ENCODE assay signal across 8 cellular contexts in genomic region chr6:16322666-16323312, GRCh38.
DNase-seq lines count a peak whose midpoint lies in the region; ATAC-seq and TF ChIP-seq lines count a peak whose summit lies in the region.

No MANE protein-coding gene starts in this region.

- H3K79me1 ChIP-seq in IMR-90 (ENCODE audit: low read depth in 1 of 2, low read length in 2 of 2), result peaks cover 4 to 29% of the 10 kb centered on the region in 2 experiments; a peak in 2 of 4 replicates

- H3K56ac ChIP-seq in IMR-90 (ENCODE audit: extremely low read depth, insufficient read depth, low read length), result no peak overlapping the region

- no peaks in the 10 kb centered on the region for H3K9me3 Mint-ChIP-seq in osteocyte (ENCODE audit: unreplicated experiment)

- H2BK20ac ChIP-seq in IMR-90 (ENCODE audit: low read depth, low read length), result no peak overlapping the region

- H4K91ac ChIP-seq in IMR-90 (ENCODE audit: insufficient read depth, low read depth, low read length), result peak overlapping the region; percentile 30; the same call in 1 of the 2 replicates

- no peak overlapping the region for H3K4me3 Mint-ChIP-seq in osteocyte (ENCODE audit: unreplicated experiment)

- H3K9me3 ChIP-seq in IMR-90 (ENCODE audit: control insufficient read depth, insufficient read depth, low read length) (no peaks in the 10 kb centered on the region), adrenal gland (replicated peaks in 1 of 3) (no peaks in the 10 kb centered on the region)

- no peak overlapping the region for H3K9ac ChIP-seq in IMR-90 (ENCODE audit: low read depth, low read length)

- no peak for TF ChIP-seq RAD21 in IMR-90 (IDR thresholded peaks at IDR 0.05; ENCODE audit: low read length)

- H3K4me3 ChIP-seq in IMR-90 (ENCODE audit: insufficient read depth, low read depth, low read length) (no peak overlapping the region), adrenal gland (no peak overlapping the region)

- BruUV-seq in IMR-90 (replicated peaks; lab: Mats Ljungman, UMichigan), result no TSS peak

- no peaks in the 10 kb centered on the region for H3K27me3 Mint-ChIP-seq in osteocyte (ENCODE audit: unreplicated experiment)

- peak overlapping the region; percentile 18; the same call in 1 of the 2 replicates for H3K4ac ChIP-seq in IMR-90 (ENCODE audit: low read depth, low read length)

- POLR2A ChIA-PET in IMR-90 (lab: Charles Lee; ENCODE audit: unreplicated experiment), result no interaction called here

- H4K20me1 ChIP-seq in IMR-90 (ENCODE audit: insufficient read depth, low read length), result peaks cover 31% of the 10 kb centered on the region

- H3K4me1 ChIP-seq in IMR-90 (ENCODE audit: control insufficient read depth, insufficient read depth, low read length) (peaks cover 22% of the 10 kb centered on the region), adrenal gland (replicated peaks in 1 of 2) (peaks cover 16 to 47% of the 10 kb centered on the region in 2 donors)

- DNase-seq in DMS 273 treated with DMSO at 0.1 percent for 48 hours (lab: John Stamatoyannopoulos, UW) (peak; percentile 78), IMR-90 (peak; percentile 99), adrenal gland (peak in 6 of 7 donors; percentile 49 to 91 (median 62)), islet precursor cell (peak; percentile 70), osteocyte (ENCODE audit: extremely low spot score, unreplicated experiment) (no peak)
- peak; percentile 41 to 67 for DNase-seq in stimulated activated CD4-positive, alpha-beta T cell treated with anti-CD3 and anti-CD28 coated beads, Interleukin-1b, Interleukin-23, amount 100 ng/mL, for 4 hours (ENCODE audit: low read depth in 2 of 2)

- peak overlapping the region; percentile 58; the same call in 1 of the 2 replicates for H3K4me2 ChIP-seq in IMR-90 (ENCODE audit: low read depth, low read length)

- H4K5ac ChIP-seq in IMR-90 (ENCODE audit: low read depth, low read length), result no peak overlapping the region

- H3K27ac ChIP-seq in IMR-90 (ENCODE audit: insufficient read depth, low read length) (peak overlapping the region; percentile 32; the same call in 1 of the 2 replicates), adrenal gland (peak overlapping the region in 2 of 5 donors; percentile 38 to 55)

- no peak overlapping the region for H2BK5ac ChIP-seq in IMR-90 (ENCODE audit: low read depth, low read length, poor library complexity, severe bottlenecking)

- intact Hi-C loops in IMR-90 (cut with micrococcal nuclease) (loop anchor here (5.0 kb wide), 1 partner anchor 1940 kb away; the partner anchor contains the start of gene DEK), adrenal gland (cut with DNase I) (no loop called here)

- H2AFZ ChIP-seq in IMR-90 (replicated peaks; ENCODE audit: low read length, poor library complexity), result peak overlapping the region; percentile 65

- peaks cover 15% of the 10 kb centered on the region for H3K36me3 ChIP-seq in IMR-90 (ENCODE audit: control insufficient read depth, insufficient read depth, low read length)
- peaks cover 0 to 7% of the 10 kb centered on the region in 2 donors for H3K36me3 ChIP-seq in adrenal gland (replicated peaks in 1 of 2)

- H4K8ac ChIP-seq in IMR-90 (ENCODE audit: low read depth in 2 of 2, low read length in 2 of 2), result no peak overlapping the region

- ATAC-seq in GM21423 (IDR thresholded peaks at IDR 0.05; ENCODE audit: unreplicated experiment) (peak; percentile 78), IMR-90 (ENCODE audit: low read depth) (peak; percentile 78), SK-N-SH treated with all-trans-retinoic acid at 6 μM for 48 hours (peak; percentile 2; the same call in 2 of the 3 replicates)

- H3K4me1 Mint-ChIP-seq in osteocyte (ENCODE audit: unreplicated experiment), result peaks cover 44% of the 10 kb centered on the region

- H3K18ac ChIP-seq in IMR-90 (ENCODE audit: low read depth, low read length), result no peak overlapping the region

- no peak overlapping the region for H3K23ac ChIP-seq in IMR-90 (ENCODE audit: low read depth, low read length)

- dilution Hi-C loops in IMR-90 (cut with HindIII; ENCODE audit: low sequenced_read_pairs, unreplicated experiment), result no loop called here

- peaks cover 21% of the 10 kb centered on the region for H3K9me1 ChIP-seq in IMR-90 (ENCODE audit: insufficient read depth, low read length)

- no peak overlapping the region for H2AK5ac ChIP-seq in IMR-90 (ENCODE audit: low read depth, low read length)

- in situ Hi-C loops in IMR-90 (cut with MboI; ENCODE audit: low sequenced_read_pairs), result no loop called here

- no peak for TF ChIP-seq CTCF in IMR-90 (conservative IDR thresholded peaks at IDR 0.05; ENCODE audit: low read depth, low read length)
- no peak for TF ChIP-seq CTCF in adrenal gland (IDR thresholded peaks at IDR 0.05)
- no peak for TF ChIP-seq CTCF in osteocyte (IDR thresholded peaks at IDR 0.05)

- TF ChIP-seq POLR2A in IMR-90 (IDR thresholded peaks at IDR 0.05; ENCODE audit: low read depth, low read length), result peak; percentile 63; the same call in 1 of the 2 replicates
- peak in 1 of 2 donors; percentile 32 for TF ChIP-seq POLR2A in adrenal gland (IDR thresholded peaks at IDR 0.05)

- WGBS in IMR-90 (ENCODE audit: extremely low coverage in 2 of 2, insufficient read length in 1 of 2), 2 experiments, result no CpG with 5 or more reads among the region's 11 CpGs
- WGBS in adrenal gland, 4 donors, result 62 to 78% (median 71%) methylated on average over 11 of the region's 11 CpGs

- H2BK120ac ChIP-seq in IMR-90 (ENCODE audit: low read depth, low read length), result peak overlapping the region; percentile 8; the same call in 1 of the 2 replicates

- CTCF ChIA-PET in IMR-90 (lab: Yijun Ruan, JAX), result interaction anchor here (0.6 to 1.7 kb wide), 4 partner anchors 9 to 692 kb away, joined by 3 to 5 read pairs (median 4); no protein-coding TSS in a partner anchor

- H3K27ac Mint-ChIP-seq in osteocyte (ENCODE audit: unreplicated experiment), result no peak overlapping the region

- no peaks in the 10 kb centered on the region for H3K27me3 ChIP-seq in IMR-90 (ENCODE audit: control insufficient read depth, insufficient read depth, low read length)
- H3K27me3 ChIP-seq in adrenal gland, result no peaks in the 10 kb centered on the region

- H2BK15ac ChIP-seq in IMR-90 (ENCODE audit: low read depth, low read length), result no peak overlapping the region; the same call in 2 of the 3 replicates

- H2AK9ac ChIP-seq in IMR-90 (replicated peaks; ENCODE audit: low read depth, low read length, poor library complexity), result no peak overlapping the region

- H3K14ac ChIP-seq in IMR-90 (replicated peaks; ENCODE audit: low read depth, low read length), result no peak overlapping the region

- peaks cover 26% of the 10 kb centered on the region for H3K36me3 Mint-ChIP-seq in osteocyte (ENCODE audit: unreplicated experiment)

TF ChIP-seq in IMR-90, 13 proteins besides CTCF, POLR2A, EP300 and RAD21 (continues in another document):
- peak; percentile 57; the same call in 1 of the 2 replicates for TF ChIP-seq FOS (IDR thresholded peaks at IDR 0.05; ENCODE audit: low read depth, low read length)
- 0 out of 2 replicates have a peak, but pooled peaks have one; percentile 33 for TF ChIP-seq BHLHE40 (IDR thresholded peaks at IDR 0.05; ENCODE audit: low read depth, low read length)
- TF ChIP-seq CEBPB (IDR thresholded peaks at IDR 0.05; ENCODE audit: low read depth, low read length), result peak; percentile 98
- TF ChIP-seq NFE2L2 (IDR thresholded peaks at IDR 0.05; ENCODE audit: low read depth, low read length), result peak; percentile 50; the same call in 1 of the 2 replicates
- no peak for TF ChIP-seq USF2 (IDR thresholded peaks at IDR 0.05; ENCODE audit: low read depth, low read length)
- TF ChIP-seq MAZ (IDR thresholded peaks at IDR 0.05; ENCODE audit: borderline replicate concordance, low read depth, low read length), result peak; percentile 52
- peak; percentile 60 for TF ChIP-seq MXI1 (IDR thresholded peaks at IDR 0.05; ENCODE audit: borderline replicate concordance, low read depth, low read length)
- TF ChIP-seq RCOR1 (IDR thresholded peaks at IDR 0.05; ENCODE audit: insufficient replicate concordance, low read length), result no peak
- no peak for TF ChIP-seq RFX5 (IDR thresholded peaks at IDR 0.05; ENCODE audit: low read depth, low read length)

TF ChIP-seq in SK-N-SH treated with all-trans-retinoic acid at 6 μM for 48 hours, 23 proteins besides CTCF, POLR2A, EP300 and RAD21 (continues in another document):
- no peak for TF ChIP-seq CREB5 (CRISPR knock-in tag; IDR thresholded peaks at IDR 0.05; ENCODE audit: low read depth)
- TF ChIP-seq BACH2 (CRISPR knock-in tag; IDR thresholded peaks at IDR 0.05; ENCODE audit: borderline replicate concordance), result no peak
- no peak for TF ChIP-seq PPARA (CRISPR knock-in tag; IDR thresholded peaks at IDR 0.05; ENCODE audit: borderline replicate concordance)
- TF ChIP-seq ZFP3 (CRISPR knock-in tag; IDR thresholded peaks at IDR 0.05), result no peak
- TF ChIP-seq RARB (CRISPR knock-in tag; IDR thresholded peaks at IDR 0.05), result no peak
- TF ChIP-seq ZFP30 (CRISPR knock-in tag; IDR thresholded peaks at IDR 0.05), result no peak

Comparison
In these comparisons a context has a peak if more than half of its experiments do, and no peak if none do; other contexts are left out.
1. ATAC-seq: peak in every context shown above with its lines; median percentile 78 in GM21423; 78 in IMR-90; 2 in SK-N-SH treated with all-trans-retinoic acid at 6 μM for 48 hours.